Comparison of ENCODE assay signal across 12 cellular contexts in the genomic region with DNA sequence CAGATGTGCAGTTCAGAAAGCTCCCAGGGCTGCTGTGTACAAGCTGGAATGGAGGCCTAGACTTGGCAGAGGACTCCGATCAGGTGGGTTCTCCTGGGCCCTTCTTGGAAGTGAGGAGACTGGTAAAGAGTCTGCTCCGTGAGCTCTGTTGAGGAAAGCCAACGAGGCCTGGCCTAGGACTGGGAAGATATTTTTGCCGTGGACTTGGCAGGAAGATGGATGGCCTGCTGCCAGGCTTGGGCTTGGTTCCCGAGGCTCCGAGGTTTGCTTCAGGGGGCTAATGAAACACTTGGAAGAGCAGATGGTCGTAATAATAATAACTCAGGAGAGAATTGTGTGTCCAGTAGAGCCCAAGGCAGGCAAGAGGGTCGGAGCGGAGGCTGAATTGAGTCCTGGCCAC.
A peak's percentile ranks its signal among the peaks of the same experiment; 100 is the strongest.
DNase-seq lines count a peak whose midpoint lies in the region; ATAC-seq lines count a peak whose summit lies in the region.
"Had no signal": no experiment of that assay in that cellular context is flagged by ENCODE, and none has a peak within 500 bp of the region (broad histone marks: within the 10 kb centered on the region; RNA-seq: fewer than 3 reads in every experiment).

No MANE protein-coding gene starts in this region.

- peak overlapping the region; percentile 66 for H3K27ac ChIP-seq in stomach smooth muscle (ENCODE audit: low read length)
- H3K27ac ChIP-seq: C4-2B, prostate gland had no signal

- peaks cover 13% of the 10 kb centered on the region for H3K4me1 ChIP-seq in stomach smooth muscle (ENCODE audit: control insufficient read depth, insufficient read depth, low read length)
- H3K4me1 ChIP-seq: prostate gland had no signal

- H3K36me3 ChIP-seq in stomach smooth muscle (ENCODE audit: control insufficient read depth in 2 of 2, insufficient read depth in 2 of 2, low read length in 2 of 2), result peaks cover 15 to 23% of the 10 kb centered on the region in 2 donors

- ATAC-seq in HG02763 (IDR thresholded peaks at IDR 0.05; ENCODE audit: unreplicated experiment) (no peak), HG03095 (IDR thresholded peaks at IDR 0.05; ENCODE audit: unreplicated experiment) (no peak)

- no peaks in the 10 kb centered on the region for H3K9me3 ChIP-seq in stomach smooth muscle (ENCODE audit: control insufficient read depth in 2 of 2, low read length in 2 of 2)
- H3K9me3 ChIP-seq: prostate gland had no signal

- DNase-seq in NCI-H2171 (lab: John Stamatoyannopoulos, UW) (peak; percentile 41), cerebellar cortex (ENCODE audit: low spot score) (peak; percentile 98), inferior parietal cortex (ENCODE audit: extremely low spot score) (peak; percentile 47), NCI-H2107 treated with DMSO at 0.1 percent for 48 hours (lab: John Stamatoyannopoulos, UW; ENCODE audit: unreplicated experiment) (no peak)
- DNase-seq: activated naive CD8-positive, alpha-beta T cell treated with anti-CD3 and anti-CD28 coated beads, Interleukin-2, amount 10 ng/mL, durations not matched to agents 7 days and 5 days; dermis blood vessel endothelial cell; NCI-H345 had no signal

- H3K4me3 ChIP-seq in stomach smooth muscle (ENCODE audit: low read length in 2 of 2), result no peak overlapping the region
- H3K4me3 ChIP-seq: prostate gland had no signal

- H3K27me3 ChIP-seq in stomach smooth muscle (ENCODE audit: control insufficient read depth in 1 of 2, insufficient read depth in 2 of 2, low read length in 2 of 2), result peaks cover 3 to 16% of the 10 kb centered on the region in 2 donors

- H3K9ac ChIP-seq in stomach smooth muscle (ENCODE audit: low read length in 2 of 2), result peak overlapping the region; percentile 21 to 48
